8 cellular contexts compared by ENCODE assay signal in the genomic region with DNA sequence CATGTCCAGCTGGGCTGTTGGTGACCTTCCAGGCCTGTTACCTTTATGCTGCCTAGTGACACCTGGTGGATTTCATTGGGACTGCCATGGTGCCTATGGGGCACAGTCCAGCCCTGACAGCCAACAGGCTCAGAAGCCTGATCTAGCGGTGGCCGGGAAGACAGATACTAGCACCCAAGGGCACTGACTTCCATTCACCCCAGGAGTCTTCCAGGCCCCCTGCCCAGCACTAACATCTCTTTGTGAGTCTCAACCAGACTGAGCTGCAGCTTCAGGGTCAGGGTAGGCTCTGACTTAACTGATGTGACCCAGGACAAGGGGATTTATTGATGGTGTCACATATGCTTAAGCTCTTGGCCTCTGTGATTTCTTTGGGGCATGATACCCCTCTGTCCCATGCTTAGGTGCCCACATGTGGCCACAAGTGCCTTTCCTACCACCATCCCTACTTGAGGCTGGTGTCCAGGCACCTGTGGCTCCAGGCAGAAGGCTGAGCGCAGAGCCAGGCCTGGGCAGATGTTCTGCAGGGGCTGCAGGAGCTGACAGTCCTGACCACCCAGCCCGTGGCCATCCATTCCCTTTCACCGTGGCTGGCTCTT. TPM values are rescaled to one million over a fixed set of nuclear protein-coding genes. Genes with fewer than 3 reads are reported as not detected.
DNase-seq lines count a peak whose midpoint lies in the region; ATAC-seq and TF ChIP-seq lines count a peak whose summit lies in the region.
"Not testable (repeated sequence)": the region's sequence is repeated elsewhere in the genome, so short reads cannot be mapped to it uniquely, and the experiment has no call there.

No MANE protein-coding gene starts in this region.

- not testable (repeated sequence) for H3K9me3 Mint-ChIP-seq in activated CD4-positive, alpha-beta T cell treated with anti-CD3 and anti-CD28 coated beads, Interleukin-2, amount 10 ng/mL, durations not matched to agents 7 days and 5 days

- POLR2A ChIA-PET in activated CD4-positive, alpha-beta T cell treated with anti-CD3 and anti-CD28 coated beads, Interleukin-2, amount 10 ng/mL, durations not matched to agents 7 days and 5 days (lab: Charles Lee), result not testable (repeated sequence)

- not testable (repeated sequence) for H3K4me1 Mint-ChIP-seq in activated CD4-positive, alpha-beta T cell treated with anti-CD3 and anti-CD28 coated beads, Interleukin-2, amount 10 ng/mL, durations not matched to agents 7 days and 5 days

- TF ChIP-seq CTCF in neutrophil (IDR thresholded peaks at IDR 0.05), result peak; percentile 56

- not testable (repeated sequence) for H3K4me3 Mint-ChIP-seq in activated CD4-positive, alpha-beta T cell treated with anti-CD3 and anti-CD28 coated beads, Interleukin-2, amount 10 ng/mL, durations not matched to agents 7 days and 5 days

- not testable (repeated sequence) for H3K27me3 Mint-ChIP-seq in activated CD4-positive, alpha-beta T cell treated with anti-CD3 and anti-CD28 coated beads, Interleukin-2, amount 10 ng/mL, durations not matched to agents 7 days and 5 days

- intact Hi-C loops in Right ventricle myocardium superior (cut with DNase I), result not testable (repeated sequence)

- not testable (repeated sequence) for H3K4me3 ChIP-seq in neutrophil (ENCODE audit: low read depth in 1 of 2, low read length in 1 of 2)

- DNase-seq in CD1c-positive myeloid dendritic cell (ENCODE audit: extremely low spot score), result peak; percentile 7
- peak; percentile 5 for DNase-seq in M059J (ENCODE audit: low read depth)
- DNase-seq in activated CD4-positive, alpha-beta T cell treated with anti-CD3 and anti-CD28 coated beads, Interleukin-2, amount 10 ng/mL, durations not matched to agents 7 days and 5 days, result peak; percentile 67
- DNase-seq in astrocyte of the hippocampus (ENCODE audit: low read depth, low spot score), result peak; percentile 35
- peak; percentile 87 for DNase-seq in Right ventricle myocardium superior
- peak; percentile 59 for DNase-seq in stimulated activated CD8-positive, alpha-beta memory T cell treated with anti-CD3 and anti-CD28 coated beads, Interleukin-4, amount 100 ng/mL, for 24 hours (ENCODE audit: low read depth)

- not testable (repeated sequence) for H3K36me3 Mint-ChIP-seq in activated CD4-positive, alpha-beta T cell treated with anti-CD3 and anti-CD28 coated beads, Interleukin-2, amount 10 ng/mL, durations not matched to agents 7 days and 5 days (ENCODE audit: low read depth)

- not testable (repeated sequence) for H3K4me1 ChIP-seq in neutrophil (ENCODE audit: control insufficient read depth in 1 of 2, insufficient read depth in 1 of 2, low read depth in 1 of 2, low read length in 1 of 2)

- ATAC-seq in GM21367 (IDR thresholded peaks at IDR 0.05; ENCODE audit: unreplicated experiment) (peak; percentile 88), Right ventricle myocardium superior (ENCODE audit: poor library complexity) (peak; percentile 98)

- not testable (repeated sequence) for H3K36me3 ChIP-seq in neutrophil

- not testable (repeated sequence) for H3K9me3 ChIP-seq in neutrophil

- not testable (repeated sequence) for H3K27me3 ChIP-seq in neutrophil

- not testable (repeated sequence) for H3K27ac ChIP-seq in neutrophil

- H3K27ac Mint-ChIP-seq in activated CD4-positive, alpha-beta T cell treated with anti-CD3 and anti-CD28 coated beads, Interleukin-2, amount 10 ng/mL, durations not matched to agents 7 days and 5 days, result not testable (repeated sequence)

- CTCF ChIA-PET in activated CD4-positive, alpha-beta T cell treated with anti-CD3 and anti-CD28 coated beads, Interleukin-2, amount 10 ng/mL, durations not matched to agents 7 days and 5 days (lab: Charles Lee), result interaction anchor here (1.0 kb wide), 2 partner anchors 94 to 1220 kb away, joined by 3 read pairs; no protein-coding TSS in a partner anchor

RNA-seq across cellular contexts. Expression of gene GOLGA6D, which starts 8.0 kb away (rescaled TPM):
- total RNA-seq in M059J (2014; rRNA removed; shearing (Covaris generic)), result not detected in 2 replicates
- total RNA-seq in activated CD4-positive, alpha-beta T cell treated with anti-CD3 and anti-CD28 coated beads, Interleukin-2, amount 10 ng/mL, durations not matched to agents 7 days and 5 days, result not detected
- total RNA-seq in Right ventricle myocardium superior, result not detected

RNA-seq across cellular contexts. Expression of gene GOLGA6C, which starts 16.5 kb away (rescaled TPM):
- total RNA-seq in M059J (2014; rRNA removed; shearing (Covaris generic)), result not detected in 2 replicates
- total RNA-seq in activated CD4-positive, alpha-beta T cell treated with anti-CD3 and anti-CD28 coated beads, Interleukin-2, amount 10 ng/mL, durations not matched to agents 7 days and 5 days, result not detected
- total RNA-seq in Right ventricle myocardium superior, result not detected

Comparison
In these comparisons a context has a peak if more than half of its experiments do, and no peak if none do; other contexts are left out.
1. DNase-seq: peak in every context shown above with its lines; median percentile 87 in Right ventricle myocardium superior; 67 in activated CD4-positive, alpha-beta T cell treated with anti-CD3 and anti-CD28 coated beads, Interleukin-2, amount 10 ng/mL, durations not matched to agents 7 days and 5 days; 59 in stimulated activated CD8-positive, alpha-beta memory T cell treated with anti-CD3 and anti-CD28 coated beads, Interleukin-4, amount 100 ng/mL, for 24 hours; 35 in astrocyte of the hippocampus; 7 in CD1c-positive myeloid dendritic cell; 5 in M059J.